In genomic region chr12:992647-993046, GRCh38 we compare ENCODE assay signal across 1 cellular context.
TF ChIP-seq lines count a peak whose summit lies in the region.

No MANE protein-coding gene starts in this region.

TF ChIP-seq in HepG2, 621 proteins besides CTCF, POLR2A, EP300 and RAD21:
- no peak for TF ChIP-seq GABPB1 (CRISPR knock-in tag; IDR thresholded peaks at IDR 0.05)
- no peak for TF ChIP-seq PAXIP1 (CRISPR knock-in tag; conservative IDR thresholded peaks at IDR 0.05)
- no peak for TF ChIP-seq SMAD3 (CRISPR knock-in tag; IDR thresholded peaks at IDR 0.05)
- TF ChIP-seq ZNF775 (CRISPR knock-in tag; IDR thresholded peaks at IDR 0.05; ENCODE audit: borderline replicate concordance): no peak
- TF ChIP-seq SIN3A (IDR thresholded peaks at IDR 0.05; ENCODE audit: borderline replicate concordance, low read depth, low read length): no peak
- TF ChIP-seq KAT8 (CRISPR knock-in tag; IDR thresholded peaks at IDR 0.05): no peak
- no peak for TF ChIP-seq DZIP1 (CRISPR knock-in tag; IDR thresholded peaks at IDR 0.05)
- TF ChIP-seq BRF2 (CRISPR knock-in tag; IDR thresholded peaks at IDR 0.05): no peak
- no peak for TF ChIP-seq ZNF816 (CRISPR knock-in tag; IDR thresholded peaks at IDR 0.05; ENCODE audit: borderline replicate concordance)
- TF ChIP-seq RFXANK (CRISPR knock-in tag; IDR thresholded peaks at IDR 0.05): no peak
- no peak for TF ChIP-seq SAFB2 (CRISPR knock-in tag; IDR thresholded peaks at IDR 0.05; ENCODE audit: borderline replicate concordance, low read depth)
- TF ChIP-seq BCL6 (CRISPR knock-in tag; IDR thresholded peaks at IDR 0.05): no peak
- no peak for TF ChIP-seq IRX3 (CRISPR knock-in tag; IDR thresholded peaks at IDR 0.05; ENCODE audit: borderline replicate concordance, low read depth)
- TF ChIP-seq EEA1 (CRISPR knock-in tag; IDR thresholded peaks at IDR 0.05; ENCODE audit: borderline replicate concordance): no peak
- no peak for TF ChIP-seq ZNF589 (CRISPR knock-in tag; conservative IDR thresholded peaks at IDR 0.05)
- TF ChIP-seq ZFP62 (CRISPR knock-in tag; IDR thresholded peaks at IDR 0.05): no peak
- TF ChIP-seq ZNF282 (IDR thresholded peaks at IDR 0.05; ENCODE audit: partially characterized antibody): no peak
